In genomic region chr10:99689461-99689860, GRCh38 we compare ENCODE assay signal across 20 cellular contexts. TPM values are rescaled to one million over a fixed set of nuclear protein-coding genes. Genes with fewer than 3 reads are reported as not detected.
A peak's percentile ranks its signal among the peaks of the same experiment; 100 is the strongest.
DNase-seq lines count a peak whose midpoint lies in the region; ATAC-seq, FAIRE-seq and TF ChIP-seq lines count a peak whose summit lies in the region.
"Had no signal": no experiment of that assay in that cellular context is flagged by ENCODE, and none has a peak within 500 bp of the region (broad histone marks: within the 10 kb centered on the region; RNA-seq: fewer than 3 reads in every experiment).

No MANE protein-coding gene starts in this region.

- H3K9me1 ChIP-seq in keratinocyte (ENCODE audit: control insufficient read depth, extremely low read depth, insufficient read depth, low read length) = no peaks in the 10 kb centered on the region

- no peak overlapping the region for H3T11ph ChIP-seq in H9 (ENCODE audit: low read length)

- H2BK120ac ChIP-seq in H9 (ENCODE audit: low read depth, low read length, poor library complexity, severe bottlenecking) = no peak overlapping the region

- H4K8ac ChIP-seq in H9 (replicated peaks; ENCODE audit: insufficient read length, low read depth, low read length) = no peak overlapping the region

- FAIRE-seq in bronchial epithelial cell (lab: Jason Lieb, UNC) (no peak), keratinocyte (lab: Jason Lieb, UNC) (no peak)
- FAIRE-seq: K562 had no signal

- no peak overlapping the region for H2AK5ac ChIP-seq in H9 (ENCODE audit: insufficient read length, low read length)

- no peak overlapping the region for H2BK20ac ChIP-seq in H9 (ENCODE audit: low read depth, low read length, poor library complexity, severe bottlenecking)

- no peak overlapping the region for H4K91ac ChIP-seq in H9 (ENCODE audit: insufficient read length, low read depth, low read length)

- H3K79me1 ChIP-seq in H9 (ENCODE audit: insufficient read depth, low read depth, low read length, poor library complexity, severe bottlenecking) = no peaks in the 10 kb centered on the region

- H2AFZ ChIP-seq in keratinocyte (ENCODE audit: control insufficient read depth, low read length) (no peak overlapping the region), H9 (ENCODE audit: low read length) (no peak overlapping the region)

- H3K9ac ChIP-seq in keratinocyte (ENCODE audit: control insufficient read depth, extremely low read depth, insufficient read depth, low read length) (no peak overlapping the region), colonic mucosa (ENCODE audit: low read depth in 2 of 2, low read length in 2 of 2) (no peak overlapping the region), H9 (ENCODE audit: extremely low read depth, insufficient read length, low read length) (no peak overlapping the region)
- H3K9ac ChIP-seq: BLaER1 treated with 17β-estradiol and CSF1 and Interleukin-3, amounts not matched to agents 10 nM and 100 nM had no signal

- CTCF ChIA-PET in BJ (lab: Yijun Ruan, JAX) = no interaction called here

- no peak overlapping the region for H3K23ac ChIP-seq in H9 (ENCODE audit: insufficient read length, low read depth, low read length)

- H3K4me1 ChIP-seq in keratinocyte (ENCODE audit: control insufficient read depth, extremely low read depth, insufficient read depth, low read length) (peaks cover 39% of the 10 kb centered on the region), colonic mucosa (peaks cover 8% of the 10 kb centered on the region), H9 (ENCODE audit: insufficient read depth, low read length) (no peaks in the 10 kb centered on the region)
- H3K4me1 ChIP-seq: HAP-1, Peyer's patch had no signal

- H2BK15ac ChIP-seq in H9 (ENCODE audit: low read depth, low read length) = no peak overlapping the region

- H3K23me2 ChIP-seq in H9 (ENCODE audit: insufficient read length, low read depth, low read length, poor library complexity, severe bottlenecking) = no peaks in the 10 kb centered on the region

- H3K27ac Mint-ChIP-seq in HFFc6 (peak overlapping the region; percentile 52), H9 (no peak overlapping the region)
- H3K27ac Mint-ChIP-seq: CD8-positive, alpha-beta T cell had no signal

- DNase-seq in BJ (ENCODE audit: low read depth) = peak; percentile 16
- peak; percentile 41 for DNase-seq in HFFc6
- peak; percentile 90 for DNase-seq in bronchial epithelial cell (ENCODE audit: low read depth)
- DNase-seq in keratinocyte (ENCODE audit: low read depth, low spot score) = no peak
- no peak for DNase-seq in colonic mucosa
- no peak for DNase-seq in H9
- DNase-seq: Calu3; CD8-positive, alpha-beta T cell; NCI-H1105; NCI-H2081; NCI-H510A; NCI-H748 treated with DMSO at 0.1 percent for 48 hours; NK-92 treated with Interleukin-12 subunit alpha and Interleukin-12 subunit beta, amount 100 ng/mL, for 24 hours; Peyer's patch; Right ventricle myocardium superior had no signal

- H3K9me3 ChIP-seq in keratinocyte (ENCODE audit: control insufficient read depth, low read depth, low read length) (no peaks in the 10 kb centered on the region), colonic mucosa (no peaks in the 10 kb centered on the region), H9 (ENCODE audit: control insufficient read depth, low read depth, low read length) (no peaks in the 10 kb centered on the region)
- H3K9me3 ChIP-seq: BLaER1 treated with 17β-estradiol and CSF1 and Interleukin-3, amounts not matched to agents 10 nM and 100 nM; HAP-1; Peyer's patch had no signal

- peak overlapping the region; percentile 45 for H3K27ac ChIP-seq in keratinocyte (ENCODE audit: control insufficient read depth, insufficient read depth, low read length)
- no peak overlapping the region for H3K27ac ChIP-seq in colonic mucosa
- no peak overlapping the region for H3K27ac ChIP-seq in H9 (ENCODE audit: insufficient read length, low read depth, low read length)
- H3K27ac ChIP-seq: BLaER1 treated with 17β-estradiol and CSF1 and Interleukin-3, amounts not matched to agents 10 nM and 100 nM; Peyer's patch had no signal

- H4K5ac ChIP-seq in H9 (ENCODE audit: insufficient read length, low read depth, low read length) = no peak overlapping the region

- no CpG with 5 or more reads among the region's 1 CpG for WGBS in H9 (ENCODE audit: extremely low coverage, insufficient read length, low lambda C conversion rate)

- H3K79me2 ChIP-seq in keratinocyte (ENCODE audit: control insufficient read depth, insufficient read depth, low read length) (peaks cover 6% of the 10 kb centered on the region), H9 (ENCODE audit: insufficient read depth, low read length) (no peaks in the 10 kb centered on the region)

- H3K14ac ChIP-seq in H9 (ENCODE audit: insufficient read depth, low read length) = no peak overlapping the region

- POLR2A ChIA-PET in BJ (lab: Charles Lee) = interaction anchor here (0.6 kb wide), 1 partner anchor 30 kb away, joined by 3 read pairs; the partner anchor contains the start of gene ENTPD7

- H3K56ac ChIP-seq in H9 (ENCODE audit: insufficient read length, low read depth, low read length) = no peak overlapping the region

- no peak overlapping the region for H3K4ac ChIP-seq in H9 (ENCODE audit: low read depth, low read length)

- H3K4me1 Mint-ChIP-seq in HFFc6 (ENCODE audit: low read depth) (peaks cover 65% of the 10 kb centered on the region), H9 (no peaks in the 10 kb centered on the region)

- intact Hi-C loops in colonic mucosa (cut with DNase I) = no loop called here

- ATAC-seq in esophagus mucosa (no peak), GM18505 (IDR thresholded peaks at IDR 0.05; ENCODE audit: unreplicated experiment) (no peak)
- ATAC-seq: CD8-positive, alpha-beta T cell; K562 had no signal

- H3K36me3 ChIP-seq in BJ (ENCODE audit: control insufficient read depth, insufficient read depth, low read length) (peaks cover 9% of the 10 kb centered on the region; the same call in 1 of the 2 replicates), bronchial epithelial cell (ENCODE audit: control insufficient read depth, insufficient read depth, low read length) (peaks cover 12% of the 10 kb centered on the region), keratinocyte (ENCODE audit: control insufficient read depth in 2 of 2, extremely low read depth in 1 of 2, insufficient read depth in 2 of 2, low read length in 2 of 2) (peaks cover 18 to 19% of the 10 kb centered on the region in 2 experiments), colonic mucosa (no peaks in the 10 kb centered on the region)
- H3K36me3 ChIP-seq: BLaER1 treated with 17β-estradiol and CSF1 and Interleukin-3, amounts not matched to agents 10 nM and 100 nM had no signal

- H2BK12ac ChIP-seq in H9 (ENCODE audit: insufficient read length, low read depth, low read length) = no peak overlapping the region

- H3K27me3 ChIP-seq in BJ (ENCODE audit: control insufficient read depth, insufficient read depth, low read length) (no peaks in the 10 kb centered on the region), bronchial epithelial cell (ENCODE audit: control insufficient read depth, insufficient read depth, low read length) (no peaks in the 10 kb centered on the region), keratinocyte (ENCODE audit: control insufficient read depth, extremely low read depth, insufficient read depth, low read length) (no peaks in the 10 kb centered on the region), colonic mucosa (no peaks in the 10 kb centered on the region), H9 (ENCODE audit: insufficient read depth, low read length) (no peaks in the 10 kb centered on the region)
- H3K27me3 ChIP-seq: BLaER1 treated with 17β-estradiol and CSF1 and Interleukin-3, amounts not matched to agents 10 nM and 100 nM; Peyer's patch had no signal

- no peaks in the 10 kb centered on the region for H4K20me1 ChIP-seq in keratinocyte (ENCODE audit: control insufficient read depth, extremely low read depth, insufficient read depth, low read length)
- no peaks in the 10 kb centered on the region for H4K20me1 ChIP-seq in H9 (ENCODE audit: control insufficient read depth, insufficient read depth, insufficient read length)
- H4K20me1 ChIP-seq: BLaER1 treated with 17β-estradiol and CSF1 and Interleukin-3, amounts not matched to agents 10 nM and 100 nM had no signal

- no peak for TF ChIP-seq POLR2A in GM18505 (IDR thresholded peaks at IDR 0.05; ENCODE audit: borderline replicate concordance, extremely low read depth, insufficient read depth, insufficient read length)

- H3K4me3 Mint-ChIP-seq in HFFc6 (peak overlapping the region; percentile 19; the same call in 1 of the 2 replicates), H9 (no peak overlapping the region)
- H3K4me3 Mint-ChIP-seq: CD8-positive, alpha-beta T cell had no signal

- TF ChIP-seq CTCF in BJ (IDR thresholded peaks at IDR 0.05; ENCODE audit: insufficient read depth, low read depth, low read length) (no peak), HFFc6 (IDR thresholded peaks at IDR 0.05) (no peak), bronchial epithelial cell (IDR thresholded peaks at IDR 0.05; ENCODE audit: insufficient read depth, low read length, severe bottlenecking) (no peak), keratinocyte (optimal IDR thresholded peaks at IDR 0.05 in 1 of 3, IDR thresholded peaks at IDR 0.05 in 1 of 3, conservative IDR thresholded peaks at IDR 0.05 in 1 of 3; ENCODE audit: extremely low read depth in 1 of 3, insufficient read depth in 2 of 3, low read length in 3 of 3) (no peak), colonic mucosa (IDR thresholded peaks at IDR 0.05) (no peak), H9 (conservative IDR thresholded peaks at IDR 0.05) (no peak)

- H3K4me3 ChIP-seq in BJ (ENCODE audit: low read depth, low read length) (no peak overlapping the region), bronchial epithelial cell (ENCODE audit: low read depth, low read length) (no peak overlapping the region), keratinocyte (ENCODE audit: control insufficient read depth in 2 of 3, extremely low read depth in 1 of 3, insufficient read depth in 2 of 3, low read depth in 1 of 3, low read length in 3 of 3) (peak overlapping the region in 1 of 3 experiments; percentile 28), colonic mucosa (no peak overlapping the region)
- H3K4me3 ChIP-seq: BLaER1 treated with 17β-estradiol and CSF1 and Interleukin-3, amounts not matched to agents 10 nM and 100 nM; HAP-1; K562; Peyer's patch had no signal

- dilution Hi-C loops in keratinocyte (cut with MboI; ENCODE audit: extremely low pct_ligation_motif_present, low sequenced_read_pairs) = no loop called here

- H3K36me3 Mint-ChIP-seq in HFFc6 (ENCODE audit: low read depth) (peaks cover 64% of the 10 kb centered on the region), H9 (ENCODE audit: insufficient read depth in 1 of 3, low read depth in 3 of 3) (peaks cover 0 to 18% (median 0%) of the 10 kb centered on the region in 3 experiments; a peak in 3 of 7 replicates)

- H3K9me3 Mint-ChIP-seq in HFFc6 = no peaks in the 10 kb centered on the region
- H3K9me3 Mint-ChIP-seq in H9 = no peaks in the 10 kb centered on the region
- H3K9me3 Mint-ChIP-seq: CD8-positive, alpha-beta T cell had no signal

- no peak overlapping the region for H3K18ac ChIP-seq in H9 (ENCODE audit: insufficient read length, low read depth, low read length)

- H3K27me3 Mint-ChIP-seq in HFFc6 (ENCODE audit: insufficient read depth) (peaks cover 2% of the 10 kb centered on the region; the same call in 1 of the 2 replicates), H9 (ENCODE audit: low read depth) (no peaks in the 10 kb centered on the region)

- no peak overlapping the region for H2BK5ac ChIP-seq in H9 (ENCODE audit: insufficient read length, low read length)

- H3K4me2 ChIP-seq in keratinocyte (ENCODE audit: control insufficient read depth, extremely low read depth, insufficient read depth, low read depth, low read length) (peak overlapping the region; percentile 59), H9 (ENCODE audit: insufficient read depth, insufficient read length, low read length) (no peak overlapping the region)
- H3K4me2 ChIP-seq: BLaER1 treated with 17β-estradiol and CSF1 and Interleukin-3, amounts not matched to agents 10 nM and 100 nM had no signal

RNA-seq across cellular contexts. Expression of gene ENTPD7, which starts 30.2 kb away (rescaled TPM):
- 13.6 and 16.4 TPM in 2 replicates for polyA plus RNA-seq in BJ (2011; rRNA removed)
- polyA minus RNA-seq in BJ (2011; rRNA and poly(A)+ RNA removed) = 19.5 and 24.7 TPM in 2 replicates
- total RNA-seq in HFFc6 (2021; fragmentation: NEBNext Ultra II Directional; extraction: Animal tissue kit (Norgen Biotek cat#: 25700)) = 10 to 100 TPM; 11.1 to 17.0 (median 13.6) TPM
- 10.5 and 19.0 TPM in 2 replicates for total RNA-seq in bronchial epithelial cell
- polyA plus RNA-seq in keratinocyte = 18.1 to 21.3 TPM (median 20.9 TPM) in 3 replicates
- 7.1 TPM for polyA plus RNA-seq in keratinocyte (2011; ENCODE audit: low read depth)
- polyA plus RNA-seq in keratinocyte (2011; cell fraction: cytosol; rRNA removed) = 7.8 and 12.1 TPM in 2 replicates
- polyA plus RNA-seq in keratinocyte (2011; cell fraction: nucleus; rRNA removed) = 25.0 and 28.5 TPM in 2 replicates
- polyA plus RNA-seq in keratinocyte (2012; ENCODE audit: low replicate concordance) = 7.4 and 12.1 TPM in 2 replicates
- polyA minus RNA-seq in keratinocyte = 18.2 to 60.4 TPM (median 50.2 TPM) in 3 replicates
- 24.9 TPM for polyA minus RNA-seq in keratinocyte (2011; cell fraction: cytosol; rRNA and poly(A)+ RNA removed)
- polyA minus RNA-seq in keratinocyte (2011; cell fraction: nucleus; rRNA and poly(A)+ RNA removed) = 60.9 and 105 TPM in 2 replicates
- total RNA-seq in esophagus mucosa = 16.0 TPM
- total RNA-seq in colonic mucosa = 10 to 100 TPM; 22.6 to 23.9 TPM
- total RNA-seq in H9 (2021) = 14.4 and 14.5 TPM in 2 replicates

RNA-seq across cellular contexts. Expression of gene COX15, which starts 42.5 kb away (rescaled TPM):
- polyA plus RNA-seq in BJ (2011; rRNA removed) = 16.3 and 19.3 TPM in 2 replicates
- polyA minus RNA-seq in BJ (2011; rRNA and poly(A)+ RNA removed) = 8.5 and 10.4 TPM in 2 replicates
- 10 to 100 TPM; 36.7 to 42.1 (median 38.7) TPM for total RNA-seq in HFFc6 (2021; fragmentation: NEBNext Ultra II Directional; extraction: Animal tissue kit (Norgen Biotek cat#: 25700))
- 33.2 and 35.7 TPM in 2 replicates for total RNA-seq in bronchial epithelial cell
- polyA plus RNA-seq in keratinocyte = 16.8 to 28.4 TPM (median 27.1 TPM) in 3 replicates
- polyA plus RNA-seq in keratinocyte (2011; ENCODE audit: low read depth) = 5.2 TPM
- 16.2 and 20.0 TPM in 2 replicates for polyA plus RNA-seq in keratinocyte (2011; cell fraction: cytosol; rRNA removed)
- 21.1 and 22.9 TPM in 2 replicates for polyA plus RNA-seq in keratinocyte (2011; cell fraction: nucleus; rRNA removed)
- polyA plus RNA-seq in keratinocyte (2012; ENCODE audit: low replicate concordance) = 13.9 and 25.0 TPM in 2 replicates
- 12.0 to 21.9 TPM (median 15.9 TPM) in 3 replicates for polyA minus RNA-seq in keratinocyte
- 11.1 TPM for polyA minus RNA-seq in keratinocyte (2011; cell fraction: cytosol; rRNA and poly(A)+ RNA removed)
- 6.9 and 14.4 TPM in 2 replicates for polyA minus RNA-seq in keratinocyte (2011; cell fraction: nucleus; rRNA and poly(A)+ RNA removed)
- 28.5 TPM for total RNA-seq in esophagus mucosa
- total RNA-seq in colonic mucosa = 10 to 100 TPM; 48.1 to 50.1 TPM
- total RNA-seq in H9 (2021) = 34.2 and 37.1 TPM in 2 replicates

RNA-seq across cellular contexts. Expression of gene CUTC, which starts 42.6 kb away (rescaled TPM):
- polyA plus RNA-seq in BJ (2011; rRNA removed) (10.7 and 19.3 TPM in 2 replicates), keratinocyte (16.7 to 29.5 TPM (median 24.3 TPM) in 3 replicates)
- 4.9 and 8.9 TPM in 2 replicates for polyA minus RNA-seq in BJ (2011; rRNA and poly(A)+ RNA removed)
- total RNA-seq in HFFc6 (2021; fragmentation: NEBNext Ultra II Directional; extraction: Animal tissue kit (Norgen Biotek cat#: 25700)) = 10 to 100 TPM; 11.2 to 15.2 (median 12.4) TPM
- total RNA-seq in bronchial epithelial cell (14.2 and 25.0 TPM in 2 replicates), esophagus mucosa (14.0 TPM), colonic mucosa (10 to 100 TPM; 11.2 to 15.6 TPM), H9 (2021) (21.6 and 23.4 TPM in 2 replicates)
- 17.5 TPM for polyA plus RNA-seq in keratinocyte (2011; ENCODE audit: low read depth)
- polyA plus RNA-seq in keratinocyte (2011; cell fraction: cytosol; rRNA removed) = 18.6 and 22.1 TPM in 2 replicates
- polyA plus RNA-seq in keratinocyte (2011; cell fraction: nucleus; rRNA removed) = 22.3 and 28.0 TPM in 2 replicates
- 18.6 and 25.9 TPM in 2 replicates for polyA plus RNA-seq in keratinocyte (2012; ENCODE audit: low replicate concordance)
- polyA minus RNA-seq in keratinocyte = 10.7 to 15.8 TPM (median 11.1 TPM) in 3 replicates
- 9.0 TPM for polyA minus RNA-seq in keratinocyte (2011; cell fraction: cytosol; rRNA and poly(A)+ RNA removed)
- 10.0 and 16.6 TPM in 2 replicates for polyA minus RNA-seq in keratinocyte (2011; cell fraction: nucleus; rRNA and poly(A)+ RNA removed)

Comparison
In these comparisons a context has a peak if more than half of its experiments do, and no peak if none do; other contexts are left out.
1. DNase-seq: peak in BJ (single experiment), HFFc6 (single experiment) and bronchial epithelial cell (single experiment); none in keratinocyte (single experiment), colonic mucosa (single experiment) and H9 (single experiment).